ENCODE assay signal across 1 cellular context in genomic region chr2:233360771-233361176, GRCh38.
TF ChIP-seq lines count a peak whose summit lies in the region.

No MANE protein-coding gene starts in this region.

TF ChIP-seq in GM23338, 12 proteins besides CTCF, POLR2A, EP300 and RAD21 (continued from another document):
- TF ChIP-seq ZNF462 (CRISPR knock-in tag; IDR thresholded peaks at IDR 0.05) (no peak), NANOG (IDR thresholded peaks at IDR 0.05; ENCODE audit: borderline replicate concordance) (no peak), ZNF114 (CRISPR knock-in tag; IDR thresholded peaks at IDR 0.05) (no peak), EZH2 (IDR thresholded peaks at IDR 0.05; ENCODE audit: low read depth, unreplicated experiment) (no peak), ZNF331 (CRISPR knock-in tag; IDR thresholded peaks at IDR 0.05; ENCODE audit: low read depth) (no peak), REST (IDR thresholded peaks at IDR 0.05; ENCODE audit: unreplicated experiment) (no peak), ETS1 (IDR thresholded peaks at IDR 0.05) (no peak), POLR2AphosphoS5 (IDR thresholded peaks at IDR 0.05; ENCODE audit: low read depth) (no peak)
TF ChIP-seq in GM23338: peak in this region for 0.
